8 cellular contexts compared by ENCODE assay signal in genomic region chr20:34083137-34083536, GRCh38. TPM values are rescaled to one million over a fixed set of nuclear protein-coding genes. Genes with fewer than 3 reads are reported as not detected.
DNase-seq lines count a peak whose midpoint lies in the region; ATAC-seq and TF ChIP-seq lines count a peak whose summit lies in the region.

No MANE protein-coding gene starts in this region.

- no peaks in the 10 kb centered on the region for H3K27me3 ChIP-seq in muscle layer of duodenum (ENCODE audit: low read depth, low read length)
- no peaks in the 10 kb centered on the region for H3K27me3 ChIP-seq in neural progenitor cell

- no peaks in the 10 kb centered on the region for H3K9me3 Mint-ChIP-seq in neural progenitor cell

- peaks cover 12% of the 10 kb centered on the region for H3F3A ChIP-seq in neural progenitor cell (ENCODE audit: low read depth)

- no peak overlapping the region for H3K4me3 Mint-ChIP-seq in neural progenitor cell

- no peaks in the 10 kb centered on the region for H3K79me2 ChIP-seq in neural progenitor cell (ENCODE audit: low read depth)

- peak; percentile 32 for DNase-seq in Ammon's horn (ENCODE audit: low spot score)
- peak; percentile 62 for DNase-seq in NCI-H1105 treated with DMSO at 0.1 percent for 48 hours (lab: John Stamatoyannopoulos, UW)
- peak; percentile 86 for DNase-seq in coronary artery (ENCODE audit: low spot score)
- no peak for DNase-seq in neural progenitor cell (ENCODE audit: low spot score)

- no peaks in the 10 kb centered on the region for H3K9me3 ChIP-seq in muscle layer of duodenum (ENCODE audit: control insufficient read depth in 1 of 2, low read length in 2 of 2)
- H3K9me3 ChIP-seq in neural progenitor cell (ENCODE audit: low read depth), result no peaks in the 10 kb centered on the region

- H3K27me3 Mint-ChIP-seq in neural progenitor cell (ENCODE audit: insufficient read depth, low read depth), result peaks cover 6% of the 10 kb centered on the region

- H3K4me3 ChIP-seq in coronary artery, result no peak overlapping the region
- no peak overlapping the region for H3K4me3 ChIP-seq in muscle layer of duodenum (ENCODE audit: low read depth in 1 of 2, low read length in 2 of 2)
- no peak overlapping the region for H3K4me3 ChIP-seq in neural progenitor cell

- H3K36me3 Mint-ChIP-seq in neural progenitor cell, result peaks cover 42% of the 10 kb centered on the region

- H3K27ac Mint-ChIP-seq in neural progenitor cell, result no peak overlapping the region

- no peak overlapping the region for H2AFZ ChIP-seq in neural progenitor cell (replicated peaks)

- TF ChIP-seq CTCF in coronary artery (IDR thresholded peaks at IDR 0.05), result no peak
- TF ChIP-seq CTCF in neural progenitor cell (IDR thresholded peaks at IDR 0.05), result no peak

- no peaks in the 10 kb centered on the region for H3K4me1 Mint-ChIP-seq in neural progenitor cell

- H3K27ac ChIP-seq in coronary artery, result peak overlapping the region; percentile 62 to 70
- peak overlapping the region; percentile 39 for H3K27ac ChIP-seq in muscle layer of duodenum (ENCODE audit: low read length)
- no peak overlapping the region for H3K27ac ChIP-seq in neural progenitor cell

- H3K4me2 ChIP-seq in neural progenitor cell, result no peak overlapping the region

- H4K20me1 ChIP-seq in neural progenitor cell (ENCODE audit: low read depth), result peaks cover 24% of the 10 kb centered on the region

- H3K9ac ChIP-seq in neural progenitor cell, result no peak overlapping the region

- H3K36me3 ChIP-seq in muscle layer of duodenum (ENCODE audit: control insufficient read depth in 1 of 2, insufficient read depth in 2 of 2, low read length in 2 of 2), result peaks cover 28 to 51% of the 10 kb centered on the region in 2 donors
- H3K36me3 ChIP-seq in neural progenitor cell, result no peaks in the 10 kb centered on the region

- ATAC-seq in GM18867 (IDR thresholded peaks at IDR 0.05; ENCODE audit: unreplicated experiment), result no peak
- no peak for ATAC-seq in HG03175 (IDR thresholded peaks at IDR 0.05; ENCODE audit: unreplicated experiment)
- no peak for ATAC-seq in GM21825 (IDR thresholded peaks at IDR 0.05; ENCODE audit: unreplicated experiment)

- H3K4me1 ChIP-seq in muscle layer of duodenum (ENCODE audit: control insufficient read depth in 1 of 2, insufficient read depth in 2 of 2, low read length in 2 of 2), result peaks cover 7 to 14% of the 10 kb centered on the region in 2 donors
- no peaks in the 10 kb centered on the region for H3K4me1 ChIP-seq in neural progenitor cell

RNA-seq across cellular contexts. Expression of gene EIF2S2, which starts 28.9 kb away (rescaled TPM):
- total RNA-seq in neural progenitor cell (ENCODE audit: low replicate concordance), result 71.0 and 114 TPM in 2 replicates
